ENCODE assay signal across 21 cellular contexts in genomic region chr6:42321976-42322375, GRCh38.
"Had no signal": no experiment of that assay in that cellular context is flagged by ENCODE, and none has a peak within 500 bp of the region (broad histone marks: within the 10 kb centered on the region; RNA-seq: fewer than 3 reads in every experiment).

No MANE protein-coding gene starts in this region.

- H3K4me3 Mint-ChIP-seq: activated CD4-positive, alpha-beta T cell treated with anti-CD3 and anti-CD28 coated beads, Interleukin-2, amount 10 ng/mL, durations not matched to agents 24 days and 14 days; activated naive CD8-positive, alpha-beta T cell treated with anti-CD3 and anti-CD28 coated beads, Interleukin-2, amount 50 U/mL, for 24 hours; brain; nephron; stimulated activated memory B cell treated with anti-CD40 and anti-IgM and Interleukin-4, amounts not matched to agents 10 μg/mL and 1 μg/mL and 100 μg/mL, for 72 hours had no signal

- H3K27ac Mint-ChIP-seq: activated CD4-positive, alpha-beta T cell treated with anti-CD3 and anti-CD28 coated beads, Interleukin-2, amount 10 ng/mL, durations not matched to agents 24 days and 14 days; activated naive CD8-positive, alpha-beta T cell treated with anti-CD3 and anti-CD28 coated beads, Interleukin-2, amount 50 U/mL, for 24 hours; activated T-helper 2 cell treated with anti-CD3 and anti-CD28 coated beads, Interferon-gamma antibody, Interleukin-2, Interleukin-4, amounts not matched to agents 10 μg/mL and 5 μg/mL and 100 μg/mL, durations not matched to agents 14 hours and 24 hours and 36 hours; brain; nephron; stimulated activated memory B cell treated with anti-CD40 and anti-IgM and Interleukin-4, amounts not matched to agents 10 μg/mL and 1 μg/mL and 100 μg/mL, for 72 hours had no signal

- DNase-seq: activated CD4-positive, alpha-beta T cell treated with anti-CD3 and anti-CD28 coated beads, Interleukin-2, amount 10 ng/mL, durations not matched to agents 24 days and 14 days; activated CD4-positive, CD25-positive, alpha-beta regulatory T cell; activated CD8-positive, alpha-beta memory T cell treated with anti-CD3 and anti-CD28 coated beads for 24 hours; activated naive CD4-positive, alpha-beta T cell treated with Interleukin-2 at 50 U/mL for 16 hours; activated naive CD8-positive, alpha-beta T cell treated with anti-CD3 and anti-CD28 coated beads, Interleukin-2, amount 50 U/mL, for 24 hours; caudate nucleus; colonic mucosa; erythroblast; foreskin melanocyte; glutamatergic neuron; hippocampal formation; left cardiac atrium; mesenchymal stem cell; nucleus accumbens; stimulated activated CD4-positive, alpha-beta T cell treated with anti-CD3 and anti-CD28 coated beads, Interleukin-4, amount 100 ng/mL, for 1 hour; T-helper 9 cell had no signal

- H3K27me3 Mint-ChIP-seq: activated CD4-positive, alpha-beta T cell treated with anti-CD3 and anti-CD28 coated beads, Interleukin-2, amount 10 ng/mL, durations not matched to agents 24 days and 14 days; activated naive CD8-positive, alpha-beta T cell treated with anti-CD3 and anti-CD28 coated beads, Interleukin-2, amount 50 U/mL, for 24 hours; brain; stimulated activated memory B cell treated with anti-CD40 and anti-IgM and Interleukin-4, amounts not matched to agents 10 μg/mL and 1 μg/mL and 100 μg/mL, for 72 hours had no signal

- ATAC-seq: activated naive CD8-positive, alpha-beta T cell treated with anti-CD3 and anti-CD28 coated beads, Interleukin-2, amount 50 U/mL, for 24 hours; left cardiac atrium; sciatic nerve; stimulated activated memory B cell treated with anti-CD40 and anti-IgM and Interleukin-4, amounts not matched to agents 10 μg/mL and 1 μg/mL and 100 μg/mL, for 72 hours had no signal
